Comparison of ENCODE assay signal across 8 cellular contexts in genomic region chr6:43246301-43247114, GRCh38. TPM values are rescaled to one million over a fixed set of nuclear protein-coding genes. Genes with fewer than 3 reads are reported as not detected.
DNase-seq lines count a peak whose midpoint lies in the region; ATAC-seq, FAIRE-seq and TF ChIP-seq lines count a peak whose summit lies in the region.

No MANE protein-coding gene starts in this region.

- peak; percentile 62 for FAIRE-seq in endothelial cell of umbilical vein (lab: Jason Lieb, UNC)

- CTCF ChIA-PET in CD4-positive, alpha-beta T cell (lab: Charles Lee): interaction anchor here (1.1 to 1.8 kb wide), 2 partner anchors 17 to 75 kb away, joined by 3 to 18 read pairs; partner anchors contain the start of genes DNPH1 and SRF
- CTCF ChIA-PET in endothelial cell of umbilical vein (lab: Charles Lee): interaction anchor here (0.8 to 4.0 kb wide), 4 partner anchors 9 to 231 kb away, joined by 3 to 26 read pairs (median 6); partner anchors contain the start of genes DNPH1 and TJAP1

- peaks cover 22% of the 10 kb centered on the region for H3K4me1 Mint-ChIP-seq in CD4-positive, alpha-beta T cell (ENCODE audit: low read depth)

- peak overlapping the region; percentile 50 for H3K4me2 ChIP-seq in endothelial cell of umbilical vein (ENCODE audit: insufficient read depth, low read length)

- no peak for DNase-seq in CD4-positive, alpha-beta T cell
- DNase-seq in SK-N-MC (ENCODE audit: low read depth, low spot score) (no peak), endothelial cell of umbilical vein (ENCODE audit: low read depth, low spot score) (peak; percentile 55), uterus (peak in 1 of 2 donors; percentile 31), COR-L47 (lab: John Stamatoyannopoulos, UW) (no peak)

- no peak overlapping the region for H3K27ac ChIP-seq in CD4-positive, alpha-beta T cell (ENCODE audit: low read depth, low read length)
- no peak overlapping the region for H3K27ac ChIP-seq in SK-N-MC
- no peak overlapping the region for H3K27ac ChIP-seq in endothelial cell of umbilical vein (ENCODE audit: insufficient read depth, low read depth, low read length)
- H3K27ac ChIP-seq in mucosa of rectum (ENCODE audit: low read depth in 2 of 2, low read length in 2 of 2): no peak overlapping the region
- H3K27ac ChIP-seq in uterus: no peak overlapping the region

- H3K79me2 ChIP-seq in endothelial cell of umbilical vein (ENCODE audit: control insufficient read depth, insufficient read depth, low read length): no peaks in the 10 kb centered on the region

- H3K9me1 ChIP-seq in endothelial cell of umbilical vein (replicated peaks; ENCODE audit: control insufficient read depth, extremely low read depth, insufficient read depth, low read length): no peaks in the 10 kb centered on the region

- peaks cover 10% of the 10 kb centered on the region for H3K27me3 Mint-ChIP-seq in CD4-positive, alpha-beta T cell

- H3K9me3 ChIP-seq in CD4-positive, alpha-beta T cell (ENCODE audit: control insufficient read depth, low read length): no peaks in the 10 kb centered on the region
- no peaks in the 10 kb centered on the region for H3K9me3 ChIP-seq in SK-N-MC (ENCODE audit: low read depth, low read length)
- H3K9me3 ChIP-seq in endothelial cell of umbilical vein (replicated peaks; ENCODE audit: control insufficient read depth, insufficient read depth, low read length): no peaks in the 10 kb centered on the region
- no peaks in the 10 kb centered on the region for H3K9me3 ChIP-seq in mucosa of rectum (ENCODE audit: control insufficient read depth in 2 of 2, low read length in 2 of 2)
- no peaks in the 10 kb centered on the region for H3K9me3 ChIP-seq in uterus

- no peak overlapping the region for H3K9ac ChIP-seq in SK-N-MC (ENCODE audit: insufficient read length)
- H3K9ac ChIP-seq in endothelial cell of umbilical vein (replicated peaks; ENCODE audit: extremely low read depth, insufficient read depth, low read length): no peak overlapping the region
- H3K9ac ChIP-seq in mucosa of rectum (ENCODE audit: low read depth in 1 of 2, low read length in 2 of 2): no peak overlapping the region

- H3K9me3 Mint-ChIP-seq in CD4-positive, alpha-beta T cell: no peaks in the 10 kb centered on the region

- TF ChIP-seq POLR2A in endothelial cell of umbilical vein (IDR thresholded peaks at IDR 0.05; ENCODE audit: low read depth, low read length) (no peak), uterus (IDR thresholded peaks at IDR 0.05) (no peak)

- H3K27me3 ChIP-seq in CD4-positive, alpha-beta T cell (ENCODE audit: control insufficient read depth, insufficient read depth, low read length): peaks cover 44% of the 10 kb centered on the region
- H3K27me3 ChIP-seq in endothelial cell of umbilical vein (ENCODE audit: control insufficient read depth in 2 of 2, insufficient read depth in 2 of 2, low read length in 2 of 2): peaks cover 40 to 53% of the 10 kb centered on the region in 2 experiments
- H3K27me3 ChIP-seq in mucosa of rectum (ENCODE audit: control insufficient read depth in 2 of 2, insufficient read depth in 2 of 2, low read length in 2 of 2): peaks cover 30 to 41% of the 10 kb centered on the region in 2 donors
- H3K27me3 ChIP-seq in uterus: peaks cover 8 to 12% of the 10 kb centered on the region in 2 donors

- peaks cover 4% of the 10 kb centered on the region for H3K4me1 ChIP-seq in endothelial cell of umbilical vein (ENCODE audit: control insufficient read depth, extremely low read depth, insufficient read depth, low read length)
- peaks cover 7 to 18% of the 10 kb centered on the region in 2 donors for H3K4me1 ChIP-seq in mucosa of rectum (ENCODE audit: control insufficient read depth in 2 of 2, insufficient read depth in 2 of 2, low read length in 2 of 2)
- peaks cover 0 to 3% of the 10 kb centered on the region in 2 donors for H3K4me1 ChIP-seq in uterus

- no TSS peak for BruUV-seq in endothelial cell of umbilical vein (replicated peaks; lab: Mats Ljungman, UMichigan)

- dilution Hi-C loops in endothelial cell of umbilical vein (cut with MboI; ENCODE audit: extremely low pct_ligation_motif_present, low sequenced_read_pairs): no loop called here

- H2AFZ ChIP-seq in endothelial cell of umbilical vein (ENCODE audit: low read depth, low read length): peak overlapping the region; percentile 88

- H3K4me3 Mint-ChIP-seq in CD4-positive, alpha-beta T cell: no peak overlapping the region

- no peaks in the 10 kb centered on the region for H3K36me3 ChIP-seq in SK-N-MC (ENCODE audit: insufficient read depth, low read length)
- no peaks in the 10 kb centered on the region for H3K36me3 ChIP-seq in endothelial cell of umbilical vein (ENCODE audit: control insufficient read depth in 2 of 2, extremely low read depth in 1 of 2, insufficient read depth in 2 of 2, low read length in 2 of 2)
- no peaks in the 10 kb centered on the region for H3K36me3 ChIP-seq in mucosa of rectum (ENCODE audit: control insufficient read depth in 2 of 2, insufficient read depth in 2 of 2, low read length in 2 of 2)
- no peaks in the 10 kb centered on the region for H3K36me3 ChIP-seq in uterus

- H3K4me3 ChIP-seq in SK-N-MC (peak overlapping the region; percentile 73), endothelial cell of umbilical vein (replicated peaks in 1 of 3; ENCODE audit: insufficient read depth in 1 of 3, low read depth in 1 of 3, low read length in 3 of 3) (peak overlapping the region; percentile 5 to 44 (median 27)), mucosa of rectum (ENCODE audit: low read length in 2 of 2) (peak overlapping the region; percentile 78 to 83), uterus (peak overlapping the region; percentile 26 to 27)

- POLR2A ChIA-PET in CD4-positive, alpha-beta T cell (lab: Charles Lee): interaction anchor here (0.7 to 1.2 kb wide), 8 partner anchors 18 to 270 kb away, joined by 3 to 8 read pairs (median 4); partner anchors contain the start of genes DNPH1, PPP2R5D and ZNF318
- POLR2A ChIA-PET in endothelial cell of umbilical vein (lab: Charles Lee): no interaction called here

- intact Hi-C loops in CD4-positive, alpha-beta T cell (cut with DNase I, micrococcal nuclease): loop anchor here (5.0 to 10.0 kb wide), 5 partner anchors 74 to 1512 kb away; partner anchors contain the start of genes GTPBP2 (in 1 of the 2), SRF (in 1 of the 2), TFEB (in 1 of the 2) and TJAP1 (in 1 of the 2)
- intact Hi-C loops in endothelial cell of umbilical vein (cut with micrococcal nuclease) (loop anchor here (5.0 kb wide), 1 partner anchor 74 kb away; the partner anchor contains the start of gene SRF), uterus (cut with DNase I; ENCODE audit: low total_unique reads) (no loop called here)

- peaks cover 3% of the 10 kb centered on the region for H3K36me3 Mint-ChIP-seq in CD4-positive, alpha-beta T cell (ENCODE audit: low read depth)

- H4K20me1 ChIP-seq in endothelial cell of umbilical vein (replicated peaks; ENCODE audit: control insufficient read depth, extremely low read depth, insufficient read depth, low read length): no peaks in the 10 kb centered on the region

- ATAC-seq in CD4-positive, alpha-beta T cell (ENCODE audit: poor library complexity): peak; percentile 21
- ATAC-seq in GM19025 (IDR thresholded peaks at IDR 0.05; ENCODE audit: low read depth, unreplicated experiment): peak; percentile 23
- peak; percentile 22 for ATAC-seq in HG03342 (IDR thresholded peaks at IDR 0.05; ENCODE audit: unreplicated experiment)

- H3K27ac Mint-ChIP-seq in CD4-positive, alpha-beta T cell: peak overlapping the region; percentile 70

- TF ChIP-seq CTCF in CD4-positive, alpha-beta T cell (IDR thresholded peaks at IDR 0.05): no peak
- TF ChIP-seq CTCF in endothelial cell of umbilical vein (IDR thresholded peaks at IDR 0.05; ENCODE audit: extremely low read depth in 1 of 2, insufficient read depth in 1 of 2, low read depth in 1 of 2, low read length in 2 of 2) (no peak), uterus (IDR thresholded peaks at IDR 0.05) (no peak)

TF ChIP-seq in endothelial cell of umbilical vein, 7 proteins besides CTCF, POLR2A, EP300 and RAD21:
- TF ChIP-seq EZH2 (IDR thresholded peaks at IDR 0.05; ENCODE audit: borderline replicate concordance, low read depth, low read length, severe bottlenecking) (peak; percentile 46), MYC (IDR thresholded peaks at IDR 0.05; ENCODE audit: low read depth, low read length) (no peak), FOS (IDR thresholded peaks at IDR 0.05; ENCODE audit: borderline replicate concordance, insufficient read depth, low read length) (no peak)

RNA-seq across cellular contexts. Expression of gene TTBK1, which starts 3.2 kb away (rescaled TPM):
- total RNA-seq in CD4-positive, alpha-beta T cell: not detected
- total RNA-seq in endothelial cell of umbilical vein (0.12 TPM in 1 of 2 replicates, not detected in the other), uterus (under 1 TPM in 2 of 4 donors, not detected in 2; 0.06 to 0.14 TPM)
- polyA plus RNA-seq in endothelial cell of umbilical vein: 0.06 TPM in 2 replicates
- 0.01 TPM in 2 replicates for polyA plus RNA-seq in endothelial cell of umbilical vein (2011; cell fraction: cytosol; rRNA removed)
- polyA plus RNA-seq in endothelial cell of umbilical vein (2011; cell fraction: nucleus; rRNA removed): 0.10 and 0.14 TPM in 2 replicates
- polyA plus RNA-seq in endothelial cell of umbilical vein (2012): 0.04 and 0.07 TPM in 2 replicates
- 0.06 and 0.19 TPM in 2 replicates for polyA minus RNA-seq in endothelial cell of umbilical vein
- polyA minus RNA-seq in endothelial cell of umbilical vein (2011; cell fraction: cytosol; rRNA and poly(A)+ RNA removed): not detected
- 0.10 and 0.14 TPM in 2 replicates for polyA minus RNA-seq in endothelial cell of umbilical vein (2011; cell fraction: nucleus; rRNA and poly(A)+ RNA removed)

RNA-seq across cellular contexts. Expression of gene DNPH1, which starts 17.2 kb away (rescaled TPM):
- 10 to 100 TPM; 27.3 to 30.6 TPM for total RNA-seq in CD4-positive, alpha-beta T cell
- 34.3 and 37.7 TPM in 2 replicates for total RNA-seq in endothelial cell of umbilical vein
- 120 and 131 TPM in 2 replicates for polyA plus RNA-seq in endothelial cell of umbilical vein
- polyA plus RNA-seq in endothelial cell of umbilical vein (2011; cell fraction: cytosol; rRNA removed): 65.8 and 81.7 TPM in 2 replicates
- 22.2 and 25.2 TPM in 2 replicates for polyA plus RNA-seq in endothelial cell of umbilical vein (2011; cell fraction: nucleus; rRNA removed)
- 30.6 and 50.9 TPM in 2 replicates for polyA plus RNA-seq in endothelial cell of umbilical vein (2012)
- 17.8 and 20.9 TPM in 2 replicates for polyA minus RNA-seq in endothelial cell of umbilical vein
- polyA minus RNA-seq in endothelial cell of umbilical vein (2011; cell fraction: cytosol; rRNA and poly(A)+ RNA removed): 58.5 TPM
- polyA minus RNA-seq in endothelial cell of umbilical vein (2011; cell fraction: nucleus; rRNA and poly(A)+ RNA removed): 5.5 and 6.8 TPM in 2 replicates
- 10 to 100 TPM; 23.4 to 68.4 (median 33.2) TPM for total RNA-seq in uterus

RNA-seq across cellular contexts. Expression of gene SLC22A7, which starts 51.6 kb away (rescaled TPM):
- total RNA-seq in CD4-positive, alpha-beta T cell: not detected
- not detected in 2 replicates for total RNA-seq in endothelial cell of umbilical vein
- polyA plus RNA-seq in endothelial cell of umbilical vein: not detected in 2 replicates
- polyA plus RNA-seq in endothelial cell of umbilical vein (2011; cell fraction: cytosol; rRNA removed): not detected in 2 replicates
- polyA plus RNA-seq in endothelial cell of umbilical vein (2011; cell fraction: nucleus; rRNA removed): not detected in 2 replicates
- polyA plus RNA-seq in endothelial cell of umbilical vein (2012): not detected in 2 replicates
- polyA minus RNA-seq in endothelial cell of umbilical vein: not detected in 2 replicates
- not detected for polyA minus RNA-seq in endothelial cell of umbilical vein (2011; cell fraction: cytosol; rRNA and poly(A)+ RNA removed)
- not detected in 2 replicates for polyA minus RNA-seq in endothelial cell of umbilical vein (2011; cell fraction: nucleus; rRNA and poly(A)+ RNA removed)
- total RNA-seq in uterus: not detected

Comparison
In these comparisons a context has a peak if more than half of its experiments do, and no peak if none do; other contexts are left out.
1. H3K4me3 ChIP-seq: peak in every context shown above with its lines; median percentile 80 in mucosa of rectum; 73 in SK-N-MC; 27 in endothelial cell of umbilical vein; 26 in uterus.